27 cellular contexts compared by ENCODE assay signal in the genomic region with DNA sequence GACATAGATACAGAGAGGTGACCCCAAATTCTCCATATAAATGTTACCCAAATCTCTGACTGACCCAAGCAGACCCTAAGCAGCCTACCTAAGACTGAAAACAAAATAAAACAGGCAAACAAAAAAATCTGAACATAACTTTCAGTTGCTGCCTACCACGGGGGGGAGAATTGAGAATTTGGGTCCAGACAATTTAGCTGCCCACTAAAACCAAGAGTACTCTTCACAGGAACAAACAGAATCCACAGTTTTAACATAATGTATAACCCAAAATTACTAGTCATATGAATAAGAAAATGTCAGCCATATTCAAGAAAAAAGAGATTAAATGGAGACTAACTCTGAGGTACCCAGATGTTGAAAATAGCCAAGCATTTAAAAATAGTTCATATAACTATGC.
"Had no signal": no experiment of that assay in that cellular context is flagged by ENCODE, and none has a peak within 500 bp of the region (broad histone marks: within the 10 kb centered on the region; RNA-seq: fewer than 3 reads in every experiment).

No MANE protein-coding gene starts in this region.

- ATAC-seq: effector memory CD8-positive, alpha-beta T cell; esophagus mucosa; gastrocnemius medialis; heart right ventricle; left cardiac atrium; left lung; left ventricle myocardium superior; lower lobe of right lung; mucosa of descending colon had no signal

- H3K27ac ChIP-seq: colonic mucosa, epithelial cell of prostate, esophagus squamous epithelium, gastrocnemius medialis, heart right ventricle, left lung, lower lobe of right lung had no signal

- H3K4me3 ChIP-seq: colonic mucosa, esophagus squamous epithelium, gastrocnemius medialis, heart right ventricle, left lung, lower lobe of right lung, mucosa of descending colon had no signal

- H3K27ac Mint-ChIP-seq: dendritic cell treated with granulocyte-macrophage colony-stimulating factor and Interleukin-4, amounts not matched to agents 40 ng/mL and 50 ng/mL, for 4 days; effector memory CD8-positive, alpha-beta T cell; endodermal cell; mesothelial cell of epicardium; naive B cell had no signal

- DNase-seq: colonic mucosa; cortex of kidney; effector CD8-positive, alpha-beta T cell; effector memory CD8-positive, alpha-beta T cell; endodermal cell; esophagus squamous epithelium; foreskin fibroblast; foreskin melanocyte; gastrocnemius medialis; glutamatergic neuron; head of caudate nucleus; heart right ventricle; hippocampal formation; left cardiac atrium; left lung; left ventricle myocardium superior; lower lobe of right lung; mesenchymal stem cell; mucosa of descending colon; naive B cell had no signal

- FAIRE-seq: endometrium, islet of Langerhans, keratinocyte had no signal

- H3K4me1 ChIP-seq: colonic mucosa, esophagus squamous epithelium, gastrocnemius medialis, left lung, lower lobe of right lung had no signal

- H3K9me3 Mint-ChIP-seq: dendritic cell treated with granulocyte-macrophage colony-stimulating factor and Interleukin-4, amounts not matched to agents 40 ng/mL and 50 ng/mL, for 4 days; effector memory CD8-positive, alpha-beta T cell; endodermal cell had no signal

- H3K9me3 ChIP-seq: colonic mucosa, esophagus squamous epithelium, gastrocnemius medialis, heart right ventricle, left lung, lower lobe of right lung, mucosa of descending colon had no signal

- H3K4me3 Mint-ChIP-seq: dendritic cell treated with granulocyte-macrophage colony-stimulating factor and Interleukin-4, amounts not matched to agents 40 ng/mL and 50 ng/mL, for 4 days; effector memory CD8-positive, alpha-beta T cell; endodermal cell; mesothelial cell of epicardium; naive B cell had no signal

- H3K36me3 Mint-ChIP-seq: naive B cell had no signal

- H3K27me3 ChIP-seq: colonic mucosa, esophagus squamous epithelium, gastrocnemius medialis, heart right ventricle, left lung had no signal

- H3K36me3 ChIP-seq: colonic mucosa, esophagus squamous epithelium, gastrocnemius medialis, heart right ventricle, left lung, lower lobe of right lung had no signal

- H3K4me1 Mint-ChIP-seq: mesothelial cell of epicardium, naive B cell had no signal
